ENCODE assay signal across 25 cellular contexts in the genomic region with DNA sequence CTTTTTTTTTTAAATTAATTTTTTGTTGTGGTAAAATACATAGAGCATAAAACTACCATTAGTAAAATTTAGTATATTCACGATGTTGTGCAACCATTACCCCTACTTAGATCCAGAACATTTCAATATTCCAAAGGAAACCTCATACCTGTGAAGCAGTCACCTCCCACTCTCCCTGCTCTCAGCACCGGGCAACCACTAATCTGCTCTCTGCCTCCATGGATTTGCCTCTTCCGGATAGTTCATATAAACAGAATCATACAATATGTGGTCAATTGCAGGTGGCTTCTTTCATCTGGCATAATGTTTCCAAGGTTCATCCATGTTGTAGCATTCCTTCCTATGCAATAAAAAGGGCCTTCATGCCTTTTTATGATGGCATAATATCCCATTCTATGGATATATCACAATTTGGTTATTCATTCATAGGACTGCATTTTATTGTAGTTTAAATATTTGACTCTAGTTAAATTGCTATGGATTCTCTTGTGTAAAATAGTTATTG. TPM values are rescaled to one million over a fixed set of nuclear protein-coding genes. Genes with fewer than 3 reads are reported as not detected.
A peak's percentile ranks its signal among the peaks of the same experiment; 100 is the strongest.
DNase-seq lines count a peak whose midpoint lies in the region; ATAC-seq and TF ChIP-seq lines count a peak whose summit lies in the region.
"Had no signal": no experiment of that assay in that cellular context is flagged by ENCODE, and none has a peak within 500 bp of the region (broad histone marks: within the 10 kb centered on the region; RNA-seq: fewer than 3 reads in every experiment).

No MANE protein-coding gene starts in this region.

- no peak overlapping the region for H3K4me3 ChIP-seq in hepatocyte
- H3K4me3 ChIP-seq: BLaER1 treated with 17β-estradiol and CSF1 and Interleukin-3, amounts not matched to agents 10 nM and 100 nM; HAP-1; MG63; SJCRH30 had no signal

- H3K27ac ChIP-seq in hepatocyte, result peak overlapping the region; percentile 50
- H3K27ac ChIP-seq: BLaER1 treated with 17β-estradiol and CSF1 and Interleukin-3, amounts not matched to agents 10 nM and 100 nM; SJCRH30 had no signal

- H3K9me2 ChIP-seq in hepatocyte (replicated peaks; ENCODE audit: insufficient read depth), result no peaks in the 10 kb centered on the region

- H3K36me3 Mint-ChIP-seq in brain, result no peaks in the 10 kb centered on the region
- peaks cover 14% of the 10 kb centered on the region for H3K36me3 Mint-ChIP-seq in nephron progenitor cell (ENCODE audit: low read depth)

- no peaks in the 10 kb centered on the region for H3K4me1 ChIP-seq in hepatocyte (ENCODE audit: insufficient read depth)

- H2AFZ ChIP-seq in hepatocyte, result no peak overlapping the region

- 70% methylated on average over 3 of the region's 3 CpGs for WGBS in hepatocyte (ENCODE audit: low lambda C conversion rate, missing lambda C conversion rate)

- H3K4me3 Mint-ChIP-seq in brain, result no peak overlapping the region
- H3K4me3 Mint-ChIP-seq in nephron progenitor cell, result no peak overlapping the region
- H3K4me3 Mint-ChIP-seq: CD4-positive, alpha-beta T cell; HFFc6 had no signal

- DNase-seq in hepatocyte (ENCODE audit: low spot score) (no peak), nephron progenitor cell (no peak), DMS153 treated with DMSO at 0.1 percent for 48 hours (lab: John Stamatoyannopoulos, UW; ENCODE audit: unreplicated experiment) (no peak), cerebellum (ENCODE audit: low spot score) (no peak)
- DNase-seq: AML-193; CD4-positive, alpha-beta T cell; DMS53; GOT3; HFFc6; KBM-7; MG63; NCI-H1105 treated with DMSO at 0.1 percent for 48 hours; NCI-H146; NCI-H1930; NCI-H2107; NCI-H524 treated with DMSO at 0.1 percent for 48 hours; NCI-H774; PC-3; SJCRH30 had no signal

- no peaks in the 10 kb centered on the region for H3K9me3 ChIP-seq in hepatocyte (ENCODE audit: low read depth)
- H3K9me3 ChIP-seq: BLaER1 treated with 17β-estradiol and CSF1 and Interleukin-3, amounts not matched to agents 10 nM and 100 nM; HAP-1; MG63; SJCRH30 had no signal

- H4K20me1 ChIP-seq in hepatocyte (ENCODE audit: insufficient read depth, poor library complexity, severe bottlenecking), result no peaks in the 10 kb centered on the region
- H4K20me1 ChIP-seq: BLaER1 treated with 17β-estradiol and CSF1 and Interleukin-3, amounts not matched to agents 10 nM and 100 nM had no signal

- no peaks in the 10 kb centered on the region for H3K27me3 ChIP-seq in hepatocyte
- H3K27me3 ChIP-seq: BLaER1 treated with 17β-estradiol and CSF1 and Interleukin-3, amounts not matched to agents 10 nM and 100 nM; MG63; SJCRH30 had no signal

- H3K9me3 Mint-ChIP-seq in brain, result peaks cover 0 to 4% (median 0%) of the 10 kb centered on the region in 5 experiments
- peaks cover 10% of the 10 kb centered on the region for H3K9me3 Mint-ChIP-seq in nephron progenitor cell
- H3K9me3 Mint-ChIP-seq: CD4-positive, alpha-beta T cell; HFFc6 had no signal

- TF ChIP-seq CTCF in brain (conservative IDR thresholded peaks at IDR 0.05) (no peak), hepatocyte (IDR thresholded peaks at IDR 0.05; ENCODE audit: poor library complexity) (no peak), nephron progenitor cell (IDR thresholded peaks at IDR 0.05) (no peak)

- no peak for ATAC-seq in HG03378 (IDR thresholded peaks at IDR 0.05; ENCODE audit: unreplicated experiment)
- ATAC-seq in GM21367 (IDR thresholded peaks at IDR 0.05; ENCODE audit: unreplicated experiment), result no peak
- ATAC-seq: PC-3, Right ventricle myocardium inferior had no signal

- H3K79me2 ChIP-seq in hepatocyte, result no peaks in the 10 kb centered on the region

- no peak overlapping the region for H3K4me2 ChIP-seq in hepatocyte
- H3K4me2 ChIP-seq: BLaER1 treated with 17β-estradiol and CSF1 and Interleukin-3, amounts not matched to agents 10 nM and 100 nM had no signal

- H3K27me3 Mint-ChIP-seq in brain (no peaks in the 10 kb centered on the region), nephron progenitor cell (ENCODE audit: low read depth, poor library complexity) (peaks cover 20% of the 10 kb centered on the region)

- peaks cover 37% of the 10 kb centered on the region for H3K4me1 Mint-ChIP-seq in brain
- peaks cover 64% of the 10 kb centered on the region for H3K4me1 Mint-ChIP-seq in nephron progenitor cell

- no peaks in the 10 kb centered on the region for H3K36me3 ChIP-seq in hepatocyte (replicated peaks; ENCODE audit: insufficient read depth, low read depth)
- H3K36me3 ChIP-seq: BLaER1 treated with 17β-estradiol and CSF1 and Interleukin-3, amounts not matched to agents 10 nM and 100 nM; HAP-1; MG63; SJCRH30 had no signal

- H3K27ac Mint-ChIP-seq in brain (peak overlapping the region in 3 of 5 experiments; percentile 29 to 83 (median 36)), nephron progenitor cell (peak overlapping the region; percentile 2)
- H3K27ac Mint-ChIP-seq: CD4-positive, alpha-beta T cell; HFFc6 had no signal

RNA-seq across cellular contexts. Expression of a gene that starts 23.9 kb away (rescaled TPM):
- 0.68 TPM for polyA plus RNA-seq in brain (ENCODE audit: insufficient read depth, low read depth, low replicate concordance)
- 9.5 and 13.8 TPM in 2 replicates for total RNA-seq in hepatocyte
- 16.6 and 23.5 TPM in 2 replicates for polyA plus RNA-seq in hepatocyte
- 39.9 TPM for total RNA-seq in cerebellum
- total RNA-seq: CD4-positive, alpha-beta T cell had no signal
